In the genomic region with DNA sequence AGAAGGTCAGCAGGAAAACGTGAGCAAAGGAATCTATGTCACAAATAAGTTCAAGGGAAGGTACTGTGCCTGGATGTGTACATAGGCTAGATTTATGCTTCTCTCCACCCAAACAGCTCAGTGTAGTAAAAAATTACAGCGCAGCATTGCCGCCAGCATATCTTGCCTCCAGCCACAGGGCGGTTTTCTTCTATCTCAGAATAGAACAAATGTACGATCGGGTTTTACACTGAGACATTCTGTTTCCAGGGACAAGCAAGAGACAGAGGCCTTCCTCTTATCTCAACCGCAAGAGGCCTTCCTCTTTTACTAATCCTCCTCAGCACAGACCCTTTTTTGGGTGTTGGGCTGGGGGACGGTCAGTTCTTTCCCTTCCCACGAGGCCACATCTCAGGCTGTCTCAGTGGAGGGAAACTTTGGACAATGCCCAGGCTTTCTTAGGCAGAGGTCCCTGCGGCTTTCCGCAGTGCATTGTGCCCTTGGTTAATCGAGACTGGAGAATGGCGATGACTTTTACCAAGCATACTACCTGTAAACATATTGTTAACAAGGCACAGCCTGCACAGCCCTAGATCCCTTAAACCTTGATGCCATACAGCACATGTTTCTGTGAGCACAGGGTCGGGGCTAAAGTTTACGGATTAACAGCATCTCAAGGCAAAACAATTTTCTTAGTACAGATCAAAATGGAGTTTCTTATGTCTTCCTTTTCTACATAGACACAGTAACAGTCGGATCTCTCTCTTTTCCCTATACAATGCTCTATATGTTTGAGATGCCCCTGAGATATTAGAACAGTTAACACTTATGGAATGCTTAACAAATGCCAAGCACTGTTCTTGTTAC, we compare ENCODE assay signal across 22 cellular contexts. TPM values are rescaled to one million over a fixed set of nuclear protein-coding genes. Genes with fewer than 3 reads are reported as not detected.
DNase-seq lines count a peak whose midpoint lies in the region; ATAC-seq and TF ChIP-seq lines count a peak whose summit lies in the region.
"Had no signal": no experiment of that assay in that cellular context is flagged by ENCODE, and none has a peak within 500 bp of the region (broad histone marks: within the 10 kb centered on the region; RNA-seq: fewer than 3 reads in every experiment).

No MANE protein-coding gene starts in this region.

- 74 to 76% methylated on average over 16 of the region's 16 CpGs for WGBS in heart right ventricle, 2 donors

- H3K4me3 ChIP-seq in cardiac muscle cell, result no peak overlapping the region
- H3K4me3 ChIP-seq in heart right ventricle, result no peak overlapping the region
- no peak overlapping the region for H3K4me3 ChIP-seq in H7 (ENCODE audit: insufficient read depth, low read depth, low read length)
- H3K4me3 ChIP-seq: Peyer's patch, psoas muscle, smooth muscle cell, suprapubic skin had no signal

- no peaks in the 10 kb centered on the region for H3K36me3 ChIP-seq in cardiac muscle cell
- H3K36me3 ChIP-seq in heart right ventricle, result no peaks in the 10 kb centered on the region
- no peaks in the 10 kb centered on the region for H3K36me3 ChIP-seq in H7 (replicated peaks; ENCODE audit: control insufficient read depth, insufficient read depth, low read length)
- H3K36me3 ChIP-seq: Peyer's patch, suprapubic skin had no signal

- TF ChIP-seq CTCF in cardiac muscle cell (IDR thresholded peaks at IDR 0.05; ENCODE audit: low read depth, low read length) (no peak), heart right ventricle (IDR thresholded peaks at IDR 0.05) (no peak)

- peaks cover 9% of the 10 kb centered on the region for H3K4me1 ChIP-seq in cardiac muscle cell (ENCODE audit: low read depth)
- peaks cover 0 to 5% (median 0%) of the 10 kb centered on the region in 9 donors for H3K4me1 ChIP-seq in heart right ventricle
- H3K4me1 ChIP-seq: Peyer's patch, psoas muscle, suprapubic skin had no signal

- DNase-seq in cardiac muscle cell (ENCODE audit: low read depth in 1 of 2, low spot score in 1 of 2) (no peak), heart right ventricle (no peak), SKM-1 (lab: John Stamatoyannopoulos, UW; ENCODE audit: unreplicated experiment) (peak; percentile 60), left colon (peak in 1 of 2 donors; percentile 54), H7 (no peak), NCI-H2227 treated with DMSO at 0.1 percent for 48 hours (lab: John Stamatoyannopoulos, UW) (no peak)
- DNase-seq in stimulated activated CD8-positive, alpha-beta memory T cell treated with anti-CD3 and anti-CD28 coated beads, Interleukin-4, amount 100 ng/mL, for 48 hours, result no peak
- DNase-seq: 8988T; cerebellar nuclear complex; DND-41; effector memory CD4-positive, alpha-beta T cell; GOT3; immature natural killer cell; NCI-H1048; NCI-H2081 treated with DMSO at 0.1 percent for 48 hours; NCI-H69; Peyer's patch; psoas muscle; SK-N-SH had no signal

- H3K9me3 ChIP-seq in cardiac muscle cell (ENCODE audit: low read depth) (no peaks in the 10 kb centered on the region), heart right ventricle (no peaks in the 10 kb centered on the region)
- H3K9me3 ChIP-seq: Peyer's patch, psoas muscle, SK-N-SH, suprapubic skin had no signal

- intact Hi-C loops in heart right ventricle (cut with DNase I) (loop anchor here in 1 of 10 donors (10.0 kb wide), 1 partner anchor 105 kb away; no protein-coding TSS in a partner anchor), left colon (cut with DNase I, micrococcal nuclease) (loop anchor here in 1 of 2 donors (10.0 kb wide), 1 partner anchor 105 kb away; no protein-coding TSS in a partner anchor)

- ATAC-seq in heart right ventricle (no peak), left colon (peak; percentile 79), HG02973 (IDR thresholded peaks at IDR 0.05; ENCODE audit: unreplicated experiment) (no peak)
- ATAC-seq: psoas muscle had no signal

- peak overlapping the region; percentile 75 for H3K27ac ChIP-seq in cardiac muscle cell
- H3K27ac ChIP-seq in heart right ventricle, result no peak overlapping the region
- H3K27ac ChIP-seq: Peyer's patch, psoas muscle, suprapubic skin had no signal

- H3K27me3 ChIP-seq in cardiac muscle cell (no peaks in the 10 kb centered on the region), heart right ventricle (no peaks in the 10 kb centered on the region), H7 (ENCODE audit: control insufficient read depth, insufficient read depth, low read length) (no peaks in the 10 kb centered on the region)
- H3K27me3 ChIP-seq: Peyer's patch, suprapubic skin had no signal

RNA-seq across cellular contexts. Expression of a gene that starts 11.6 kb away (rescaled TPM):
- total RNA-seq in cardiac muscle cell (30.9 and 48.9 TPM in 2 replicates), heart right ventricle (10 to 100 TPM; 20.0 to 36.8 (median 29.6) TPM), left colon (100 to 1,000 TPM in 1 of 2 donors, 10 to 100 TPM in 1; 89.5 to 131 TPM)
- polyA plus RNA-seq in cardiac muscle cell (42.2 and 59.6 TPM in 2 replicates), heart right ventricle (10 to 100 TPM; 26.8 to 36.6 TPM)
- 21.2 and 25.7 TPM in 2 replicates for total RNA-seq in H7 (2014; rRNA removed; shearing (Covaris generic))

RNA-seq across cellular contexts. Expression of a gene that starts 19.9 kb away (rescaled TPM):
- total RNA-seq in cardiac muscle cell (5.9 and 11.0 TPM in 2 replicates), heart right ventricle (not detected), left colon (100 to 1,000 TPM; 566 to 781 TPM)
- polyA plus RNA-seq in cardiac muscle cell (5.6 and 11.2 TPM in 2 replicates), heart right ventricle (not detected)
- total RNA-seq in H7 (2014; rRNA removed; shearing (Covaris generic)), result 3.3 and 5.9 TPM in 2 replicates
- total RNA-seq: smooth muscle cell had no signal
- polyA plus RNA-seq: immature natural killer cell had no signal

RNA-seq across cellular contexts. Expression of a gene that starts 30.7 kb away (rescaled TPM):
- total RNA-seq in cardiac muscle cell (14.4 and 20.6 TPM in 2 replicates), heart right ventricle (1 to 10 TPM in 9 of 10 donors, under 1 TPM in 1; 0.88 to 2.7 (median 1.8) TPM), left colon (1 to 10 TPM; 4.7 to 6.9 TPM)
- polyA plus RNA-seq in cardiac muscle cell (9.8 and 11.8 TPM in 2 replicates), heart right ventricle (1 to 10 TPM; 2.5 to 3.4 TPM)
- 16.8 and 19.4 TPM in 2 replicates for total RNA-seq in H7 (2014; rRNA removed; shearing (Covaris generic))

Comparison
In these comparisons a context has a peak if more than half of its experiments do, and no peak if none do; other contexts are left out.
1. RNA of a gene that starts 19.9 kb away (total RNA-seq): 566 to 781 TPM in left colon; 5.9 to 11.0 TPM in cardiac muscle cell, 3.3 to 5.9 TPM in H7 and not detected in heart right ventricle; every median in the first group is over 10 times any median in the second.